Comparison of ENCODE assay signal across 5 cellular contexts in genomic region chr17:39725923-39726322, GRCh38. TPM values are rescaled to one million over a fixed set of nuclear protein-coding genes. Genes with fewer than 3 reads are reported as not detected.
"Had no signal": no experiment of that assay in that cellular context is flagged by ENCODE, and none has a peak within 500 bp of the region (broad histone marks: within the 10 kb centered on the region; RNA-seq: fewer than 3 reads in every experiment).

No MANE protein-coding gene starts in this region.

RNA-seq across cellular contexts. Expression of gene GRB7, which starts 11.8 kb away (rescaled TPM):
- total RNA-seq: HT1080, M059J had no signal
- polyA plus RNA-seq: IgD-negative memory B cell, SK-N-SH had no signal

RNA-seq across cellular contexts. Expression of gene PNMT, which starts 57.7 kb away (rescaled TPM):
- total RNA-seq: HT1080, M059J, SK-MEL-5 had no signal
- polyA plus RNA-seq: IgD-negative memory B cell had no signal
